Comparison of ENCODE assay signal across 10 cellular contexts in the genomic region with DNA sequence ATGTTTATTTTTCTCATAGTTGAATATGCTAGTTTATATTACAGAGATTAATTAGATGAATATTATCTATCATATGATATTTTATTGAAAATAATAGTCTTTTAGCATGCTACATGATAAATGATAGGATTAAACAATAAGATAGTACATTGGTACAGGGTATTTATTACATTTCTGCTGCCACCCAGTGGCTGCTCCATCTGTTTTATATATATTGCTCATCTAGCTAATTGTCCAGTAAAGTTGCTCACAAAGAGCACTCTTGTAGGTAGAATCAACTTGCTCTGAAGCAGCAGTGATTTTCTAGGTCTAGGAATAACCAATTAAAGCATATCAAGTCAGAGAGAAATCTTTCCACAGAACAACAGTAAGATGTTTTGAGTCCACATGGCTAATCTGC.
DNase-seq lines count a peak whose midpoint lies in the region; ATAC-seq and TF ChIP-seq lines count a peak whose summit lies in the region.
"Had no signal": no experiment of that assay in that cellular context is flagged by ENCODE, and none has a peak within 500 bp of the region (broad histone marks: within the 10 kb centered on the region; RNA-seq: fewer than 3 reads in every experiment).

No MANE protein-coding gene starts in this region.

- no peaks in the 10 kb centered on the region for H3K36me3 ChIP-seq in sigmoid colon
- H3K36me3 ChIP-seq: neutrophil had no signal

- H3K4me3 ChIP-seq in sigmoid colon = no peak overlapping the region

- no peak for TF ChIP-seq EP300 in sigmoid colon (IDR thresholded peaks at IDR 0.05)

- TF ChIP-seq CTCF in AG09319 (IDR thresholded peaks at IDR 0.05; ENCODE audit: low read depth, low read length) (peak; percentile 26), sigmoid colon (IDR thresholded peaks at IDR 0.05) (no peak)

- peaks cover 0 to 8% (median 7%) of the 10 kb centered on the region in 4 donors for H3K4me1 ChIP-seq in sigmoid colon

- no peak for TF ChIP-seq POLR2A in sigmoid colon (IDR thresholded peaks at IDR 0.05)

- ATAC-seq in left ventricle myocardium superior (no peak), HG03039 (IDR thresholded peaks at IDR 0.05; ENCODE audit: unreplicated experiment) (no peak)

- DNase-seq in AG09319 (ENCODE audit: extremely low read depth, low read depth) = no peak
- DNase-seq in HEK293T (ENCODE audit: extremely low spot score) = peak; percentile 45
- DNase-seq in SK-N-DZ (ENCODE audit: low spot score) = peak; percentile 28
- DNase-seq in left ventricle myocardium superior = peak; percentile 55
- no peak for DNase-seq in T-helper 9 cell
- no peak for DNase-seq in HCEC 1CT
- DNase-seq in sigmoid colon = no peak
- DNase-seq: activated B cell treated with CpG ODN at 0.5 μM for 24 hours had no signal

- CTCF ChIA-PET in HEK293T (lab: Yijun Ruan, JAX) = interaction anchor here (0.5 to 1.4 kb wide), 6 partner anchors 17 to 551 kb away, joined by 3 to 11 read pairs (median 3); no protein-coding TSS in a partner anchor

- no peak overlapping the region for H3K27ac ChIP-seq in sigmoid colon
- H3K27ac ChIP-seq: neutrophil had no signal

- POLR2A ChIA-PET in HEK293T (lab: Yijun Ruan, JAX) = no interaction called here

- H3K9me3 ChIP-seq in sigmoid colon = no peaks in the 10 kb centered on the region
- H3K9me3 ChIP-seq: neutrophil had no signal

- intact Hi-C loops in left ventricle myocardium superior (cut with micrococcal nuclease) = no loop called here
- intact Hi-C loops in sigmoid colon (cut with DNase I) = loop anchor here (5.0 kb wide), 1 partner anchor 529 kb away; no protein-coding TSS in a partner anchor

- H3K27me3 ChIP-seq in sigmoid colon = no peaks in the 10 kb centered on the region
- H3K27me3 ChIP-seq: neutrophil had no signal

TF ChIP-seq in HEK293T, 16 proteins besides CTCF, POLR2A, EP300 and RAD21:
- TF ChIP-seq BHLHE40 (IDR thresholded peaks at IDR 0.05; ENCODE audit: borderline replicate concordance) (no peak), L3MBTL2 (conservative IDR thresholded peaks at IDR 0.05) (no peak), ELF4 (IDR thresholded peaks at IDR 0.05) (no peak), CTBP1 (IDR thresholded peaks at IDR 0.05; ENCODE audit: borderline replicate concordance) (no peak), LEF1 (IDR thresholded peaks at IDR 0.05; ENCODE audit: borderline replicate concordance) (no peak), NFRKB (IDR thresholded peaks at IDR 0.05) (no peak), TARDBP (IDR thresholded peaks at IDR 0.05) (no peak), FOXA1 (IDR thresholded peaks at IDR 0.05) (no peak), SP1 (IDR thresholded peaks at IDR 0.05) (no peak), FOXK2 (IDR thresholded peaks at IDR 0.05) (no peak), ZNF384 (IDR thresholded peaks at IDR 0.05) (no peak), ARNT (IDR thresholded peaks at IDR 0.05) (no peak), FOXM1 (IDR thresholded peaks at IDR 0.05; ENCODE audit: borderline replicate concordance) (no peak), HDGF (IDR thresholded peaks at IDR 0.05; ENCODE audit: borderline replicate concordance) (no peak)
- TF ChIP-seq, protein P1, sequence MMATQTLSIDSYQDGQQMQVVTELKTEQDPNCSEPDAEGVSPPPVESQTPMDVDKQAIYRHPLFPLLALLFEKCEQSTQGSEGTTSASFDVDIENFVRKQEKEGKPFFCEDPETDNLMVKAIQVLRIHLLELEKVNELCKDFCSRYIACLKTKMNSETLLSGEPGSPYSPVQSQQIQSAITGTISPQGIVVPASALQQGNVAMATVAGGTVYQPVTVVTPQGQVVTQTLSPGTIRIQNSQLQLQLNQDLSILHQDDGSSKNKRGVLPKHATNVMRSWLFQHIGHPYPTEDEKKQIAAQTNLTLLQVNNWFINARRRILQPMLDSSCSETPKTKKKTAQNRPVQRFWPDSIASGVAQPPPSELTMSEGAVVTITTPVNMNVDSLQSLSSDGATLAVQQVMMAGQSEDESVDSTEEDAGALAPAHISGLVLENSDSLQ (IDR thresholded peaks at IDR 0.05) = no peak

Comparison
In these comparisons a context has a peak if more than half of its experiments do, and no peak if none do; other contexts are left out.
1. DNase-seq: peak in HEK293T (single experiment), SK-N-DZ (single experiment) and left ventricle myocardium superior (single experiment); none in AG09319 (single experiment), T-helper 9 cell (single experiment), HCEC 1CT (single experiment) and sigmoid colon (single experiment).